ENCODE assay signal across 14 cellular contexts in genomic region chr15:58064119-58065010, GRCh38. TPM values are rescaled to one million over a fixed set of nuclear protein-coding genes. Genes with fewer than 3 reads are reported as not detected.
A peak's percentile ranks its signal among the peaks of the same experiment; 100 is the strongest.
DNase-seq lines count a peak whose midpoint lies in the region; ATAC-seq and FAIRE-seq lines count a peak whose summit lies in the region.
"Had no signal": no experiment of that assay in that cellular context is flagged by ENCODE, and none has a peak within 500 bp of the region (broad histone marks: within the 10 kb centered on the region; RNA-seq: fewer than 3 reads in every experiment).

No MANE protein-coding gene starts in this region.

- H3K4me1 Mint-ChIP-seq in stimulated activated naive CD8-positive, alpha-beta T cell treated with anti-CD3 and anti-CD28 coated beads, Interleukin-15, amount 100 ng/mL, for 72 hours, result peaks cover 7% of the 10 kb centered on the region
- peaks cover 6 to 11% (median 6%) of the 10 kb centered on the region in 3 donors for H3K4me1 Mint-ChIP-seq in naive B cell

- FAIRE-seq in endometrium (lab: Jason Lieb, UNC), result peak; percentile 12

- H3K27me3 Mint-ChIP-seq in stimulated activated naive CD8-positive, alpha-beta T cell treated with anti-CD3 and anti-CD28 coated beads, Interleukin-15, amount 100 ng/mL, for 72 hours, result peaks cover 63% of the 10 kb centered on the region
- H3K27me3 Mint-ChIP-seq in naive B cell, result peaks cover 50 to 65% (median 52%) of the 10 kb centered on the region in 3 donors

- no peak for ATAC-seq in stimulated activated naive CD8-positive, alpha-beta T cell treated with anti-CD3 and anti-CD28 coated beads, Interleukin-15, amount 100 ng/mL, for 72 hours
- ATAC-seq in stimulated activated naive CD8-positive, alpha-beta T cell treated with anti-CD3 and anti-CD28 coated beads, Interleukin-15, Interleukin-2, amounts not matched to agents 100 U/mL and 50 U/mL, for 24 hours, result no peak
- ATAC-seq in naive B cell (ENCODE audit: low read depth in 2 of 2) (no peak), GM21576 (IDR thresholded peaks at IDR 0.05; ENCODE audit: unreplicated experiment) (no peak), left lobe of liver (no peak)
- ATAC-seq: activated CD8-positive, alpha-beta memory T cell treated with anti-CD3 and anti-CD28 coated beads, Interleukin-2, amount 10 ng/mL, durations not matched to agents 7 days and 5 days had no signal

- no peak overlapping the region for H3K27ac Mint-ChIP-seq in stimulated activated naive CD8-positive, alpha-beta T cell treated with anti-CD3 and anti-CD28 coated beads, Interleukin-15, amount 100 ng/mL, for 72 hours
- H3K27ac Mint-ChIP-seq in naive B cell, result no peak overlapping the region
- H3K27ac Mint-ChIP-seq: activated CD8-positive, alpha-beta memory T cell treated with anti-CD3 and anti-CD28 coated beads, Interleukin-2, amount 10 ng/mL, durations not matched to agents 7 days and 5 days had no signal

- peaks cover 0 to 8% of the 10 kb centered on the region in 2 donors for H3K36me3 Mint-ChIP-seq in naive B cell
- H3K36me3 Mint-ChIP-seq: activated CD8-positive, alpha-beta memory T cell treated with anti-CD3 and anti-CD28 coated beads, Interleukin-2, amount 10 ng/mL, durations not matched to agents 7 days and 5 days had no signal

- H3K9me3 Mint-ChIP-seq in stimulated activated naive CD8-positive, alpha-beta T cell treated with anti-CD3 and anti-CD28 coated beads, Interleukin-15, amount 100 ng/mL, for 72 hours, result no peaks in the 10 kb centered on the region
- peaks cover 0 to 14% (median 0%) of the 10 kb centered on the region in 7 donors for H3K9me3 Mint-ChIP-seq in naive B cell

- H3K4me3 Mint-ChIP-seq in stimulated activated naive CD8-positive, alpha-beta T cell treated with anti-CD3 and anti-CD28 coated beads, Interleukin-15, amount 100 ng/mL, for 72 hours, result peak overlapping the region; percentile 5 to 15
- peak overlapping the region in 7 of 8 donors; percentile 15 to 82 (median 59) for H3K4me3 Mint-ChIP-seq in naive B cell
- H3K4me3 Mint-ChIP-seq: activated CD8-positive, alpha-beta memory T cell treated with anti-CD3 and anti-CD28 coated beads, Interleukin-2, amount 10 ng/mL, durations not matched to agents 7 days and 5 days had no signal

- no peak for DNase-seq in stimulated activated naive CD8-positive, alpha-beta T cell treated with anti-CD3 and anti-CD28 coated beads, Interleukin-15, amount 100 ng/mL, for 72 hours
- no peak for DNase-seq in stimulated activated naive CD8-positive, alpha-beta T cell treated with anti-CD3 and anti-CD28 coated beads, Interleukin-15, Interleukin-2, amounts not matched to agents 100 U/mL and 50 U/mL, for 24 hours
- DNase-seq in naive B cell, result no peak
- no peak for DNase-seq in NK-92 (lab: John Stamatoyannopoulos, UW; ENCODE audit: unreplicated experiment)
- no peak for DNase-seq in left lobe of liver (ENCODE audit: low spot score)
- DNase-seq in anterior cingulate cortex (lab: John Stamatoyannopoulos, UW), result no peak
- DNase-seq: activated CD8-positive, alpha-beta memory T cell treated with anti-CD3 and anti-CD28 coated beads, Interleukin-2, amount 10 ng/mL, durations not matched to agents 7 days and 5 days; GDM1; IMR-90; NCI-H1417 treated with DMSO at 0.1 percent for 48 hours; NCI-H526 treated with DMSO at 0.1 percent for 48 hours; RPMI8226 had no signal

RNA-seq across cellular contexts. Expression of gene ALDH1A2, which starts 1.1 kb away (rescaled TPM):
- not detected for polyA plus RNA-seq in naive B cell (ENCODE audit: low read depth in 6 of 6)
- 29.0 TPM for total RNA-seq in left lobe of liver
- total RNA-seq: IMR-90 had no signal
- polyA plus RNA-seq: IMR-90 had no signal
